In genomic region chr7:117183729-117184128, GRCh38 we compare ENCODE assay signal across 36 cellular contexts.
"Had no signal": no experiment of that assay in that cellular context is flagged by ENCODE, and none has a peak within 500 bp of the region (broad histone marks: within the 10 kb centered on the region; RNA-seq: fewer than 3 reads in every experiment).

No MANE protein-coding gene starts in this region.

- H3K4me1 ChIP-seq: adrenal gland, body of pancreas, colonic mucosa, esophagus squamous epithelium, gastroesophageal sphincter had no signal

- H3K9me3 ChIP-seq: adrenal gland, colonic mucosa, esophagus squamous epithelium, gastroesophageal sphincter, heart right ventricle had no signal

- H3K27ac ChIP-seq: adrenal gland, body of pancreas, colonic mucosa, dorsolateral prefrontal cortex, epithelial cell of prostate, esophagus squamous epithelium, gastroesophageal sphincter, heart right ventricle, hepatocyte, WERI-Rb-1 had no signal

- H3K27ac Mint-ChIP-seq: activated B cell treated with CpG ODN at 0.5 μM for 24 hours; activated CD8-positive, alpha-beta T cell treated with anti-CD3 and anti-CD28 coated beads for 36 hours; activated naive CD4-positive, alpha-beta T cell treated with anti-CD3 and anti-CD28 coated beads for 36 hours; activated naive CD4-positive, alpha-beta T cell treated with anti-CD3 and anti-CD28 coated beads, Interleukin-2, amount 50 U/mL, for 24 hours; activated naive CD8-positive, alpha-beta T cell treated with anti-CD3 and anti-CD28 coated beads for 36 hours; activated naive CD8-positive, alpha-beta T cell treated with anti-CD3 and anti-CD28 coated beads, Interleukin-2, amount 50 U/mL, for 24 hours; activated T-helper 1 cell treated with anti-CD3 and anti-CD28 coated beads, Interleukin-12 subunit alpha, Interleukin-12 subunit beta, Interleukin-2, Interleukin-4 antibody, amounts not matched to agents 30 ng/mL and 10 ng/mL and 1 ng/mL, durations not matched to agents 14 hours and 24 hours and 36 hours; activated T-helper 2 cell treated with anti-CD3 and anti-CD28 coated beads, Interferon-gamma antibody, Interleukin-2, Interleukin-4, amounts not matched to agents 10 μg/mL and 5 μg/mL and 100 μg/mL, durations not matched to agents 14 hours and 24 hours and 36 hours; dendritic cell treated with granulocyte-macrophage colony-stimulating factor and Interleukin-4, amounts not matched to agents 40 ng/mL and 50 ng/mL, for 4 days; endodermal cell; T-helper 17 cell; T-helper 2 cell treated with Interferon-gamma antibody and Interleukin-4, amounts not matched to agents 5 μg/mL and 100 μg/mL, for 36 hours had no signal

- DNase-seq: activated B cell treated with CpG ODN at 0.5 μM for 24 hours; activated CD4-positive, alpha-beta T cell treated with anti-CD3 and anti-CD28 coated beads for 48 hours; activated CD4-positive, alpha-beta T cell treated with anti-CD3 and anti-CD28 coated beads, Interleukin-2, amount 50 U/mL, for 1 hour; activated CD4-positive, alpha-beta T cell treated with anti-CD3 and anti-CD28 coated beads, Interleukin-2, amount 50 U/mL, for 48 hours; activated CD8-positive, alpha-beta memory T cell treated with anti-CD3 and anti-CD28 coated beads for 24 hours; activated CD8-positive, alpha-beta T cell treated with anti-CD3 and anti-CD28 coated beads for 36 hours; activated effector memory CD4-positive, alpha-beta T cell treated with anti-CD3 and anti-CD28 coated beads, Interleukin-2, amount 50 U/mL, for 16 hours; activated naive CD4-positive, alpha-beta T cell treated with anti-CD3 and anti-CD28 coated beads for 36 hours; activated naive CD8-positive, alpha-beta T cell treated with anti-CD3 and anti-CD28 coated beads for 36 hours; activated naive CD8-positive, alpha-beta T cell treated with anti-CD3 and anti-CD28 coated beads, Interleukin-2, amount 50 U/mL, for 24 hours; activated T-cell treated with anti-CD3 and anti-CD28 coated beads, Interleukin-2, amount 50 U/mL, for 1 hour; activated T-cell treated with anti-CD3 and anti-CD28 coated beads, Interleukin-2, amount 50 U/mL, for 48 hours; adrenal gland; amygdala; aorta; body of pancreas; caudate nucleus; colonic mucosa; dorsolateral prefrontal cortex; effector memory CD4-positive, alpha-beta T cell; endodermal cell; esophagus squamous epithelium; foreskin melanocyte; heart right ventricle; T-helper 17 cell; T1000; WERI-Rb-1 had no signal

- ATAC-seq: activated CD4-positive, CD25-positive, alpha-beta regulatory T cell treated with anti-CD3 and anti-CD28 coated beads, Interleukin-2, amount 50 U/mL, for 24 hours; activated CD8-positive, alpha-beta T cell treated with anti-CD3 and anti-CD28 coated beads for 36 hours; activated naive CD8-positive, alpha-beta T cell treated with anti-CD3 and anti-CD28 coated beads, Interleukin-2, amount 50 U/mL, for 24 hours; body of pancreas; gastroesophageal sphincter; heart right ventricle; T-helper 17 cell had no signal

- H3K4me3 Mint-ChIP-seq: activated B cell treated with CpG ODN at 0.5 μM for 24 hours; activated CD8-positive, alpha-beta T cell treated with anti-CD3 and anti-CD28 coated beads for 36 hours; activated naive CD4-positive, alpha-beta T cell treated with anti-CD3 and anti-CD28 coated beads for 36 hours; activated naive CD4-positive, alpha-beta T cell treated with anti-CD3 and anti-CD28 coated beads, Interleukin-2, amount 50 U/mL, for 24 hours; activated naive CD8-positive, alpha-beta T cell treated with anti-CD3 and anti-CD28 coated beads for 36 hours; activated naive CD8-positive, alpha-beta T cell treated with anti-CD3 and anti-CD28 coated beads, Interleukin-2, amount 50 U/mL, for 24 hours; activated T-helper 1 cell treated with anti-CD3 and anti-CD28 coated beads, Interleukin-12 subunit alpha, Interleukin-12 subunit beta, Interleukin-2, Interleukin-4 antibody, amounts not matched to agents 30 ng/mL and 10 ng/mL and 1 ng/mL, durations not matched to agents 14 hours and 24 hours and 36 hours; dendritic cell treated with granulocyte-macrophage colony-stimulating factor and Interleukin-4, amounts not matched to agents 40 ng/mL and 50 ng/mL, for 4 days; endodermal cell; T-helper 17 cell; T-helper 2 cell treated with Interferon-gamma antibody and Interleukin-4, amounts not matched to agents 5 μg/mL and 100 μg/mL, for 36 hours had no signal

- H3K4me1 Mint-ChIP-seq: activated B cell treated with CpG ODN at 0.5 μM for 24 hours; activated naive CD4-positive, alpha-beta T cell treated with anti-CD3 and anti-CD28 coated beads, Interleukin-2, amount 50 U/mL, for 24 hours; activated naive CD8-positive, alpha-beta T cell treated with anti-CD3 and anti-CD28 coated beads, Interleukin-2, amount 50 U/mL, for 24 hours; T-helper 17 cell had no signal

- H3K27me3 Mint-ChIP-seq: activated B cell treated with CpG ODN at 0.5 μM for 24 hours; activated CD8-positive, alpha-beta T cell treated with anti-CD3 and anti-CD28 coated beads for 36 hours; activated naive CD4-positive, alpha-beta T cell treated with anti-CD3 and anti-CD28 coated beads, Interleukin-2, amount 50 U/mL, for 24 hours; activated naive CD8-positive, alpha-beta T cell treated with anti-CD3 and anti-CD28 coated beads for 36 hours; activated naive CD8-positive, alpha-beta T cell treated with anti-CD3 and anti-CD28 coated beads, Interleukin-2, amount 50 U/mL, for 24 hours; dendritic cell treated with granulocyte-macrophage colony-stimulating factor and Interleukin-4, amounts not matched to agents 40 ng/mL and 50 ng/mL, for 4 days; T-helper 17 cell had no signal

- H3K36me3 ChIP-seq: adrenal gland, colonic mucosa, gastroesophageal sphincter, WERI-Rb-1 had no signal

- H3K4me3 ChIP-seq: adrenal gland, body of pancreas, colonic mucosa, dorsolateral prefrontal cortex, esophagus squamous epithelium, gastroesophageal sphincter, heart right ventricle, hepatocyte had no signal

- H3K27me3 ChIP-seq: adrenal gland, body of pancreas, colonic mucosa, dorsolateral prefrontal cortex, esophagus squamous epithelium, gastroesophageal sphincter, heart right ventricle, hepatocyte had no signal

- H3K9me3 Mint-ChIP-seq: activated B cell treated with CpG ODN at 0.5 μM for 24 hours; activated CD8-positive, alpha-beta T cell treated with anti-CD3 and anti-CD28 coated beads for 36 hours; activated naive CD4-positive, alpha-beta T cell treated with anti-CD3 and anti-CD28 coated beads for 36 hours; activated naive CD4-positive, alpha-beta T cell treated with anti-CD3 and anti-CD28 coated beads, Interleukin-2, amount 50 U/mL, for 24 hours; activated naive CD8-positive, alpha-beta T cell treated with anti-CD3 and anti-CD28 coated beads, Interleukin-2, amount 50 U/mL, for 24 hours; activated T-helper 1 cell treated with anti-CD3 and anti-CD28 coated beads, Interleukin-12 subunit alpha, Interleukin-12 subunit beta, Interleukin-2, Interleukin-4 antibody, amounts not matched to agents 30 ng/mL and 10 ng/mL and 1 ng/mL, durations not matched to agents 14 hours and 24 hours and 36 hours; activated T-helper 2 cell treated with anti-CD3 and anti-CD28 coated beads, Interferon-gamma antibody, Interleukin-2, Interleukin-4, amounts not matched to agents 10 μg/mL and 5 μg/mL and 100 μg/mL, durations not matched to agents 14 hours and 24 hours and 36 hours; dendritic cell treated with granulocyte-macrophage colony-stimulating factor and Interleukin-4, amounts not matched to agents 40 ng/mL and 50 ng/mL, for 4 days; endodermal cell; T-helper 2 cell treated with Interferon-gamma antibody and Interleukin-4, amounts not matched to agents 5 μg/mL and 100 μg/mL, for 36 hours had no signal
